In genomic region chr2:136233315-136233714, GRCh38 we compare ENCODE assay signal across 16 cellular contexts.
"Had no signal": no experiment of that assay in that cellular context is flagged by ENCODE, and none has a peak within 500 bp of the region (broad histone marks: within the 10 kb centered on the region; RNA-seq: fewer than 3 reads in every experiment).

No MANE protein-coding gene starts in this region.

- H3K36me3 Mint-ChIP-seq: activated naive CD8-positive, alpha-beta T cell treated with anti-CD3 and anti-CD28 coated beads for 36 hours; mesothelial cell of epicardium had no signal

- H3K4me3 Mint-ChIP-seq: activated CD4-positive, alpha-beta memory T cell treated with anti-CD3 and anti-CD28 coated beads, Interleukin-2, amount 10 ng/mL, durations not matched to agents 7 days and 5 days; activated naive CD8-positive, alpha-beta T cell treated with anti-CD3 and anti-CD28 coated beads for 36 hours; activated T-cell treated with anti-CD3 and anti-CD28 coated beads, Interleukin-2, amount 50 U/mL, for 72 hours; mesothelial cell of epicardium; type B pancreatic cell had no signal

- DNase-seq: activated CD4-positive, alpha-beta memory T cell treated with anti-CD3 and anti-CD28 coated beads, Interleukin-2, amount 10 ng/mL, durations not matched to agents 7 days and 5 days; activated CD4-positive, alpha-beta T cell treated with anti-CD3 and anti-CD28 coated beads for 1 hour; activated gamma-delta T cell treated with Interleukin-2 at 50 U/mL for 16 hours; activated naive CD8-positive, alpha-beta T cell treated with anti-CD3 and anti-CD28 coated beads for 36 hours; activated T-cell treated with anti-CD3 and anti-CD28 coated beads, Interleukin-2, amount 50 U/mL, for 72 hours; anterior cingulate cortex; dermis blood vessel endothelial cell; erythroblast; hippocampal formation; nucleus accumbens; psoas muscle; right lobe of liver; stimulated activated naive CD4-positive, alpha-beta T cell treated with Interleukin-2 at 50 U/mL for 16 hours had no signal

- H3K4me1 ChIP-seq: right lobe of liver had no signal

- H3K9me3 Mint-ChIP-seq: activated CD4-positive, alpha-beta memory T cell treated with anti-CD3 and anti-CD28 coated beads, Interleukin-2, amount 10 ng/mL, durations not matched to agents 7 days and 5 days; activated naive CD8-positive, alpha-beta T cell treated with anti-CD3 and anti-CD28 coated beads for 36 hours had no signal

- H3K27me3 ChIP-seq: breast epithelium, right lobe of liver had no signal

- H3K4me3 ChIP-seq: breast epithelium, psoas muscle, right lobe of liver had no signal

- H3K36me3 ChIP-seq: breast epithelium, right lobe of liver had no signal

- H3K27ac Mint-ChIP-seq: activated CD4-positive, alpha-beta memory T cell treated with anti-CD3 and anti-CD28 coated beads, Interleukin-2, amount 10 ng/mL, durations not matched to agents 7 days and 5 days; activated naive CD8-positive, alpha-beta T cell treated with anti-CD3 and anti-CD28 coated beads for 36 hours; activated T-cell treated with anti-CD3 and anti-CD28 coated beads, Interleukin-2, amount 50 U/mL, for 72 hours; mesothelial cell of epicardium; type B pancreatic cell had no signal

- H3K9me3 ChIP-seq: breast epithelium, psoas muscle, right lobe of liver had no signal

- ATAC-seq: activated T-cell treated with anti-CD3 and anti-CD28 coated beads, Interleukin-2, amount 50 U/mL, for 72 hours; psoas muscle; right lobe of liver had no signal

- H3K27ac ChIP-seq: breast epithelium, psoas muscle, right lobe of liver had no signal

- H3K27me3 Mint-ChIP-seq: activated naive CD8-positive, alpha-beta T cell treated with anti-CD3 and anti-CD28 coated beads for 36 hours had no signal
